In genomic region chr2:128233790-128234395, GRCh38 we compare ENCODE assay signal across 7 cellular contexts.
DNase-seq lines count a peak whose midpoint lies in the region; ATAC-seq lines count a peak whose summit lies in the region.

No MANE protein-coding gene starts in this region.

- H3K9me3 ChIP-seq in duodenal mucosa (ENCODE audit: control insufficient read depth in 1 of 2, low read length in 2 of 2) = no peaks in the 10 kb centered on the region
- H3K9me3 ChIP-seq in aorta (ENCODE audit: control insufficient read depth, low read length) = no peaks in the 10 kb centered on the region

- H3K36me3 ChIP-seq in duodenal mucosa (ENCODE audit: control insufficient read depth in 1 of 2, insufficient read depth in 2 of 2, low read length in 2 of 2) = no peaks in the 10 kb centered on the region
- H3K36me3 ChIP-seq in rectal smooth muscle tissue (ENCODE audit: control insufficient read depth, insufficient read depth, low read length) = no peaks in the 10 kb centered on the region
- no peaks in the 10 kb centered on the region for H3K36me3 ChIP-seq in aorta (ENCODE audit: control insufficient read depth in 1 of 2, insufficient read depth in 2 of 2, low read length in 1 of 2)

- H3K27me3 ChIP-seq in duodenal mucosa (ENCODE audit: control insufficient read depth in 1 of 2, insufficient read depth in 2 of 2, low read length in 2 of 2) = no peaks in the 10 kb centered on the region
- H3K27me3 ChIP-seq in rectal smooth muscle tissue (ENCODE audit: control insufficient read depth, insufficient read depth, low read length) = no peaks in the 10 kb centered on the region
- H3K27me3 ChIP-seq in aorta (ENCODE audit: control insufficient read depth in 1 of 2, insufficient read depth in 2 of 2, low read length in 1 of 2) = no peaks in the 10 kb centered on the region

- DNase-seq in NCI-H1105 (lab: John Stamatoyannopoulos, UW) (peak; percentile 24), aorta (no peak), dedifferentiated amniotic fluid mesenchymal stem cell (ENCODE audit: extremely low spot score) (no peak)

- 42 to 46% methylated on average over 11 of the region's 11 CpGs for WGBS in aorta, 2 donors

- H3K4me1 ChIP-seq in duodenal mucosa (ENCODE audit: control insufficient read depth in 1 of 2, insufficient read depth in 2 of 2, low read length in 2 of 2) (peaks cover 4 to 8% of the 10 kb centered on the region in 2 donors), rectal smooth muscle tissue (ENCODE audit: control insufficient read depth, insufficient read depth, low read length) (peaks cover 7% of the 10 kb centered on the region), aorta (ENCODE audit: control insufficient read depth in 1 of 2, insufficient read depth in 2 of 2, low read length in 2 of 2) (no peaks in the 10 kb centered on the region)

- H3K27ac ChIP-seq in duodenal mucosa (ENCODE audit: low read depth, low read length) = no peak overlapping the region
- peak overlapping the region; percentile 70 for H3K27ac ChIP-seq in rectal smooth muscle tissue (ENCODE audit: low read depth, low read length)
- no peak overlapping the region for H3K27ac ChIP-seq in aorta (ENCODE audit: low read depth in 1 of 2, low read length in 2 of 2)

- H3K9ac ChIP-seq in duodenal mucosa (ENCODE audit: low read depth in 1 of 2, low read length in 2 of 2) = peak overlapping the region in 1 of 2 donors; percentile 15
- no peak overlapping the region for H3K9ac ChIP-seq in rectal smooth muscle tissue (ENCODE audit: low read length)

- ATAC-seq in GM21528 (IDR thresholded peaks at IDR 0.05; ENCODE audit: low FRiP score, unreplicated experiment) (peak; percentile 9), esophagus mucosa (no peak), aorta (ENCODE audit: low FRiP score) (no peak)

- intact Hi-C loops in aorta (cut with DNase I) = loop anchor here in 1 of 2 donors (5.0 kb wide), 1 partner anchor 52 kb away; no protein-coding TSS in a partner anchor

- H3K4me3 ChIP-seq in duodenal mucosa (ENCODE audit: low read depth in 1 of 2, low read length in 2 of 2) (peak overlapping the region; percentile 83 to 89), rectal smooth muscle tissue (ENCODE audit: low read length) (peak overlapping the region; percentile 95), aorta (ENCODE audit: low read length in 2 of 2) (no peak overlapping the region)

Comparison
In these comparisons a context has a peak if more than half of its experiments do, and no peak if none do; other contexts are left out.
1. H3K4me3 ChIP-seq: peak in duodenal mucosa (2 of 2) and rectal smooth muscle tissue (single experiment); none in aorta (0 of 2).